Comparison of ENCODE assay signal across 8 cellular contexts in genomic region chr10:68301790-68302502, GRCh38. TPM values are rescaled to one million over a fixed set of nuclear protein-coding genes. Genes with fewer than 3 reads are reported as not detected.
DNase-seq lines count a peak whose midpoint lies in the region; ATAC-seq, FAIRE-seq and TF ChIP-seq lines count a peak whose summit lies in the region.
"Had no signal": no experiment of that assay in that cellular context is flagged by ENCODE, and none has a peak within 500 bp of the region (broad histone marks: within the 10 kb centered on the region; RNA-seq: fewer than 3 reads in every experiment).

No MANE protein-coding gene starts in this region.

- TF ChIP-seq CTCF in GM10266 (IDR thresholded peaks at IDR 0.05; ENCODE audit: control insufficient read depth, insufficient read depth, low read depth, missing control alignments) (peak; percentile 46), brain microvascular endothelial cell (IDR thresholded peaks at IDR 0.05; ENCODE audit: low read depth, low read length, missing control alignments) (peak; percentile 51), testis (IDR thresholded peaks at IDR 0.05) (peak; percentile 40 to 64 (median 56))

- 52 to 57% methylated on average over 6 of the region's 6 CpGs for WGBS in testis, 2 donors

- peak; percentile 39 for DNase-seq in GM10266 (ENCODE audit: extremely low spot score)
- peak; percentile 11 for DNase-seq in NCI-H345 (lab: John Stamatoyannopoulos, UW)
- peak; percentile 14 for DNase-seq in brain microvascular endothelial cell
- no peak for DNase-seq in testis
- DNase-seq in stimulated activated CD4-positive, alpha-beta T cell treated with anti-CD3 and anti-CD28 coated beads, Interleukin-4, amount 100 ng/mL, for 1 hour: no peak
- DNase-seq: activated T-cell treated with anti-CD3 and anti-CD28 coated beads, Interleukin-2, amount 50 U/mL, for 72 hours had no signal

- peak; percentile 64 for ATAC-seq in HG02763 (IDR thresholded peaks at IDR 0.05; ENCODE audit: unreplicated experiment)

- H3K36me3 ChIP-seq in brain microvascular endothelial cell (replicated peaks): no peaks in the 10 kb centered on the region
- H3K36me3 ChIP-seq in testis (ENCODE audit: low read depth, missing control alignments): no peaks in the 10 kb centered on the region

- no peaks in the 10 kb centered on the region for H3K27me3 ChIP-seq in brain microvascular endothelial cell (replicated peaks)
- no peaks in the 10 kb centered on the region for H3K27me3 ChIP-seq in testis

- H3K4me1 ChIP-seq in testis: no peaks in the 10 kb centered on the region

- no peak overlapping the region for H3K4me3 ChIP-seq in brain microvascular endothelial cell (ENCODE audit: low read depth, low read length)
- H3K4me3 ChIP-seq in testis: no peak overlapping the region

- TF ChIP-seq POLR2A in testis (IDR thresholded peaks at IDR 0.05): no peak

- no peaks in the 10 kb centered on the region for H3K9me3 ChIP-seq in testis

- in situ Hi-C loops in brain microvascular endothelial cell (cut with HindIII; ENCODE audit: low pct_ligation_motif_present, low sequenced_read_pairs): no loop called here

- intact Hi-C loops in testis (cut with DNase I; ENCODE audit: low total_unique reads): no loop called here

- H3K27ac ChIP-seq in brain microvascular endothelial cell (no peak overlapping the region), testis (no peak overlapping the region)

- peak; percentile 94 for FAIRE-seq in islet of Langerhans (lab: Jason Lieb, UNC)

RNA-seq across cellular contexts. Expression of gene HNRNPH3, which starts 29.9 kb away (rescaled TPM):
- total RNA-seq in testis: 100 to 1,000 TPM in 1 of 2 donors, 10 to 100 TPM in 1; 87.9 to 103 TPM
- polyA plus RNA-seq in testis (ENCODE audit: insufficient read depth, low read depth, low replicate concordance): 220 TPM

RNA-seq across cellular contexts. Expression of gene PBLD, which starts 30.8 kb away (rescaled TPM):
- 1 to 10 TPM; 7.6 TPM for total RNA-seq in testis
- polyA plus RNA-seq in testis (ENCODE audit: insufficient read depth, low read depth, low replicate concordance): 4.4 TPM

Comparison
In these comparisons a context has a peak if more than half of its experiments do, and no peak if none do; other contexts are left out.
1. DNase-seq: peak in GM10266 (single experiment), NCI-H345 (single experiment) and brain microvascular endothelial cell (single experiment); none in testis (single experiment) and stimulated activated CD4-positive, alpha-beta T cell treated with anti-CD3 and anti-CD28 coated beads, Interleukin-4, amount 100 ng/mL, for 1 hour (single experiment).
2. Peak in every context shown above with its lines, with median percentiles within 50 percentile points of each other: CTCF ChIP-seq.